ENCODE assay signal across 8 cellular contexts in genomic region chr1:234610582-234611152, GRCh38. TPM values are rescaled to one million over a fixed set of nuclear protein-coding genes. Genes with fewer than 3 reads are reported as not detected.
DNase-seq lines count a peak whose midpoint lies in the region; ATAC-seq, FAIRE-seq and TF ChIP-seq lines count a peak whose summit lies in the region.

No MANE protein-coding gene starts in this region.

- peak; percentile 95 for TF ChIP-seq POLR2A in GM19099 (IDR thresholded peaks at IDR 0.05; ENCODE audit: extremely low read depth, insufficient read length, low read depth)

- H3K9ac ChIP-seq in kidney (ENCODE audit: low read length in 2 of 2) = peak overlapping the region; percentile 95 to 100

- DNase-seq in AML-193 (lab: John Stamatoyannopoulos, UW) (peak; percentile 94), NCI-H510A (lab: John Stamatoyannopoulos, UW) (peak; percentile 95), cerebellar cortex (ENCODE audit: low spot score) (peak; percentile 88), kidney (peak; percentile 99)
- peak; percentile 80 for DNase-seq in activated CD4-positive, alpha-beta T cell treated with anti-CD3 and anti-CD28 coated beads for 1 hour
- peak; percentile 74 to 84 for DNase-seq in stimulated activated CD4-positive, alpha-beta T cell treated with anti-CD3 and anti-CD28 coated beads, Interleukin-15, amount 100 ng/mL, for 1 hour (ENCODE audit: low read depth in 1 of 2, low spot score in 1 of 2)

- H3K27ac ChIP-seq in kidney (ENCODE audit: low read depth in 2 of 2, low read length in 2 of 2) = peak overlapping the region; percentile 100

- peak; percentile 11 for TF ChIP-seq CTCF in kidney (IDR thresholded peaks at IDR 0.05; ENCODE audit: borderline replicate concordance, extremely low read depth, insufficient read depth)

- intact Hi-C loops in kidney (cut with DNase I) = loop anchor here (10.0 kb wide), 3 partner anchors 114 to 374 kb away; no protein-coding TSS in a partner anchor

- peaks cover 7 to 26% of the 10 kb centered on the region in 2 donors for H3K36me3 ChIP-seq in kidney (ENCODE audit: control insufficient read depth in 1 of 2, insufficient read depth in 2 of 2, low read length in 2 of 2)

- H3K4me3 ChIP-seq in kidney (ENCODE audit: low read length in 2 of 2) = peak overlapping the region; percentile 81 to 97

- no peaks in the 10 kb centered on the region for H3K9me3 ChIP-seq in kidney (ENCODE audit: control insufficient read depth in 1 of 2, low read length in 2 of 2)

- H3K4me1 ChIP-seq in kidney (ENCODE audit: control insufficient read depth in 1 of 2, insufficient read depth in 1 of 2, low read depth in 1 of 2, low read length in 2 of 2) = peaks cover 23 to 28% of the 10 kb centered on the region in 2 donors

- ATAC-seq in HG03354 (IDR thresholded peaks at IDR 0.05; ENCODE audit: poor library complexity, severe bottlenecking, unreplicated experiment) = peak; percentile 42

- FAIRE-seq in kidney (lab: Jason Lieb, UNC) = no peak

RNA-seq across cellular contexts. Expression of gene IRF2BP2, which starts 0.7 kb away (rescaled TPM):
- total RNA-seq in kidney = 130 TPM
- 53.8 TPM for polyA plus RNA-seq in kidney (ENCODE audit: insufficient read depth, low read depth, low replicate concordance)

Comparison
In these comparisons a context has a peak if more than half of its experiments do, and no peak if none do; other contexts are left out.
1. Peak in every context shown above with its lines: DNase-seq, ATAC-seq, H3K4me3 ChIP-seq and H3K27ac ChIP-seq.